In the genomic region with DNA sequence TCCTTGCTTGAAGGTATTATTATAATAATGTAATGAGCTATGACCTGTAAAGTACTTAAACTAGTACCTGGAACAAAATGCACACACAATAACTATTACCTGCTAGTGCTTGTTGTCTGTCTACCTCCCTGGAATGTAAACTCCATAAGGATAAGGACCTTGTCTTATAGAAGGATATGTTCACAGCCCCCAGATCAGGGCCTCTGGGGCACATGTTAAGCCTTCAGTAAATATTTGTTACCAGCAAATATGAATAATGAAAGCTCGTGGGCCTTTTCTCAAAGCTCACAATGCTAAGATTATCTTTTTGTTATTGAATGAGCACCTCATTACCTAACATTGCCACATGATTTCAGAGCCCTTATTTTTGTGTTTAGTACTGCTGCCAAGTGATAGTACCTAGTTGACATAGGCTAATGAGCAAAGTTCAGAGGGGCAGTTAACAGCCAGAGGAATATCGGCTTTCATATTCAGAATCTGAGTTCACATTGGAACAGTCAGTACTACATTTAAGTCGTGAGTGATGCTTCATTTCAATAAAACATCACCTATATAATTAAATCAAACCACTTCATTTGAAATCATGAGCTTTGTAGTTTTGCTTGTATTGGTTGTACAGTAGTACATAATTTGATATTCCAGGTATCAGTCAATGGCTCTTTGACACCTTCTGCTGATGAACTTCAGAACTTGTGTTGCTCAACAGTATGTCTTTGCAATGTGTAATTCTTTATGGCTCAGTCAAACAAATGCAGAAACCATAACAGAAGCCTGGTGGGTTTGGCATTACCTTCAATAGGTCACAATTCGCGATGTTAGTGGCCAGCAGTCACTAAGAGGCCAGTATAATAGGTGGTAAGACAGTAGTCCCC, we compare ENCODE assay signal across 1 cellular context.
TF ChIP-seq lines count a peak whose summit lies in the region.

No MANE protein-coding gene starts in this region.

TF ChIP-seq in HepG2, 621 proteins besides CTCF, POLR2A, EP300 and RAD21 (continued from another document and continues in another):
- TF ChIP-seq, protein P1, sequence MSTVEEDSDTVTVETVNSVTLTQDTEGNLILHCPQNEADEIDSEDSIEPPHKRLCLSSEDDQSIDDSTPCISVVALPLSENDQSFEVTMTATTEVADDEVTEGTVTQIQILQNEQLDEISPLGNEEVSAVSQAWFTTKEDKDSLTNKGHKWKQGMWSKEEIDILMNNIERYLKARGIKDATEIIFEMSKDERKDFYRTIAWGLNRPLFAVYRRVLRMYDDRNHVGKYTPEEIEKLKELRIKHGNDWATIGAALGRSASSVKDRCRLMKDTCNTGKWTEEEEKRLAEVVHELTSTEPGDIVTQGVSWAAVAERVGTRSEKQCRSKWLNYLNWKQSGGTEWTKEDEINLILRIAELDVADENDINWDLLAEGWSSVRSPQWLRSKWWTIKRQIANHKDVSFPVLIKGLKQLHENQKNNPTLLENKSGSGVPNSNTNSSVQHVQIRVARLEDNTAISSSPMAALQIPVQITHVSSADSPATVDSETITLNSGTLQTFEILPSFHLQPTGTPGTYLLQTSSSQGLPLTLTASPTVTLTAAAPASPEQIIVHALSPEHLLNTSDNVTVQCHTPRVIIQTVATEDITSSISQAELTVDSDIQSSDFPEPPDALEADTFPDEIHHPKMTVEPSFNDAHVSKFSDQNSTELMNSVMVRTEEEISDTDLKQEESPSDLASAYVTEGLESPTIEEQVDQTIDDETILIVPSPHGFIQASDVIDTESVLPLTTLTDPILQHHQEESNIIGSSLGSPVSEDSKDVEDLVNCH (CRISPR knock-in tag; IDR thresholded peaks at IDR 0.05): no peak
- TF ChIP-seq ZNF431 (CRISPR knock-in tag; IDR thresholded peaks at IDR 0.05; ENCODE audit: borderline replicate concordance, low read depth): no peak
- TF ChIP-seq, protein P2, sequence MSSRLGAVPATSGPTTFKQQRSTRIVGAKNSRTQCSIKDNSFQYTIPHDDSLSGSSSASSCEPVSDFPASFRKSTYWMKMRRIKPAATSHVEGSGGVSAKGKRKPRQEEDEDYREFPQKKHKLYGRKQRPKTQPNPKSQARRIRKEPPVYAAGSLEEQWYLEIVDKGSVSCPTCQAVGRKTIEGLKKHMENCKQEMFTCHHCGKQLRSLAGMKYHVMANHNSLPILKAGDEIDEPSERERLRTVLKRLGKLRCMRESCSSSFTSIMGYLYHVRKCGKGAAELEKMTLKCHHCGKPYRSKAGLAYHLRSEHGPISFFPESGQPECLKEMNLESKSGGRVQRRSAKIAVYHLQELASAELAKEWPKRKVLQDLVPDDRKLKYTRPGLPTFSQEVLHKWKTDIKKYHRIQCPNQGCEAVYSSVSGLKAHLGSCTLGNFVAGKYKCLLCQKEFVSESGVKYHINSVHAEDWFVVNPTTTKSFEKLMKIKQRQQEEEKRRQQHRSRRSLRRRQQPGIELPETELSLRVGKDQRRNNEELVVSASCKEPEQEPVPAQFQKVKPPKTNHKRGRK (CRISPR knock-in tag; IDR thresholded peaks at IDR 0.05): no peak
- no peak for TF ChIP-seq NFE2L1 (CRISPR knock-in tag; IDR thresholded peaks at IDR 0.05; ENCODE audit: borderline replicate concordance)
- TF ChIP-seq ZSCAN9 (CRISPR knock-in tag; IDR thresholded peaks at IDR 0.05; ENCODE audit: borderline replicate concordance): peak; percentile 99
- peak; percentile 83; the same call in 1 of the 2 replicates for TF ChIP-seq PPARG (CRISPR knock-in tag; conservative IDR thresholded peaks at IDR 0.05)
- TF ChIP-seq HOXA3 (CRISPR knock-in tag; IDR thresholded peaks at IDR 0.05): no peak; the same call in 1 of the 2 replicates
- TF ChIP-seq SATB2 (CRISPR knock-in tag; IDR thresholded peaks at IDR 0.05): no peak
- TF ChIP-seq ZNF83 (CRISPR knock-in tag; IDR thresholded peaks at IDR 0.05; ENCODE audit: borderline replicate concordance): no peak
- no peak for TF ChIP-seq ZNF879 (CRISPR knock-in tag; IDR thresholded peaks at IDR 0.05)
- TF ChIP-seq KDM1A (CRISPR knock-in tag; IDR thresholded peaks at IDR 0.05): peak; percentile 28; the same call in 1 of the 2 replicates
- no peak for TF ChIP-seq ZNF333 (CRISPR knock-in tag; IDR thresholded peaks at IDR 0.05; ENCODE audit: borderline replicate concordance)
- no peak for TF ChIP-seq ZNF468 (CRISPR knock-in tag; IDR thresholded peaks at IDR 0.05)
- TF ChIP-seq, protein P3, sequence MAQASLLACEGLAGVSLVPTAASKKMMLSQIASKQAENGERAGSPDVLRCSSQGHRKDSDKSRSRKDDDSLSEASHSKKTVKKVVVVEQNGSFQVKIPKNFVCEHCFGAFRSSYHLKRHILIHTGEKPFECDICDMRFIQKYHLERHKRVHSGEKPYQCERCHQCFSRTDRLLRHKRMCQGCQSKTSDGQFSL (CRISPR knock-in tag; IDR thresholded peaks at IDR 0.05): no peak
- TF ChIP-seq, protein P4, sequence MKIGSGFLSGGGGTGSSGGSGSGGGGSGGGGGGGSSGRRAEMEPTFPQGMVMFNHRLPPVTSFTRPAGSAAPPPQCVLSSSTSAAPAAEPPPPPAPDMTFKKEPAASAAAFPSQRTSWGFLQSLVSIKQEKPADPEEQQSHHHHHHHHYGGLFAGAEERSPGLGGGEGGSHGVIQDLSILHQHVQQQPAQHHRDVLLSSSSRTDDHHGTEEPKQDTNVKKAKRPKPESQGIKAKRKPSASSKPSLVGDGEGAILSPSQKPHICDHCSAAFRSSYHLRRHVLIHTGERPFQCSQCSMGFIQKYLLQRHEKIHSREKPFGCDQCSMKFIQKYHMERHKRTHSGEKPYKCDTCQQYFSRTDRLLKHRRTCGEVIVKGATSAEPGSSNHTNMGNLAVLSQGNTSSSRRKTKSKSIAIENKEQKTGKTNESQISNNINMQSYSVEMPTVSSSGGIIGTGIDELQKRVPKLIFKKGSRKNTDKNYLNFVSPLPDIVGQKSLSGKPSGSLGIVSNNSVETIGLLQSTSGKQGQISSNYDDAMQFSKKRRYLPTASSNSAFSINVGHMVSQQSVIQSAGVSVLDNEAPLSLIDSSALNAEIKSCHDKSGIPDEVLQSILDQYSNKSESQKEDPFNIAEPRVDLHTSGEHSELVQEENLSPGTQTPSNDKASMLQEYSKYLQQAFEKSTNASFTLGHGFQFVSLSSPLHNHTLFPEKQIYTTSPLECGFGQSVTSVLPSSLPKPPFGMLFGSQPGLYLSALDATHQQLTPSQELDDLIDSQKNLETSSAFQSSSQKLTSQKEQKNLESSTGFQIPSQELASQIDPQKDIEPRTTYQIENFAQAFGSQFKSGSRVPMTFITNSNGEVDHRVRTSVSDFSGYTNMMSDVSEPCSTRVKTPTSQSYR (CRISPR knock-in tag; IDR thresholded peaks at IDR 0.05; ENCODE audit: borderline replicate concordance): peak; percentile 75
- no peak for TF ChIP-seq HNRNPL (IDR thresholded peaks at IDR 0.05; ENCODE audit: low read depth, low read length)
- TF ChIP-seq PHF8 (CRISPR knock-in tag; IDR thresholded peaks at IDR 0.05): no peak
- TF ChIP-seq HNF4G (IDR thresholded peaks at IDR 0.05; ENCODE audit: borderline replicate concordance, low read depth, low read length): peak; percentile 86
- TF ChIP-seq HNF4G (CRISPR knock-in tag; IDR thresholded peaks at IDR 0.05; ENCODE audit: borderline replicate concordance, low read depth): 0 out of 2 replicates have a peak, but pooled peaks have one; percentile 41
- TF ChIP-seq ZNF205 (CRISPR knock-in tag; IDR thresholded peaks at IDR 0.05): 0 out of 2 replicates have a peak, but pooled peaks have one; percentile 19
- no peak for TF ChIP-seq ZKSCAN1 (IDR thresholded peaks at IDR 0.05; ENCODE audit: low read length)
- TF ChIP-seq RFXANK (CRISPR knock-in tag; IDR thresholded peaks at IDR 0.05): peak; percentile 12; the same call in 1 of the 2 replicates
- TF ChIP-seq ZNF607 (CRISPR knock-in tag; IDR thresholded peaks at IDR 0.05; ENCODE audit: borderline replicate concordance): no peak
- TF ChIP-seq ZNF790 (CRISPR knock-in tag; IDR thresholded peaks at IDR 0.05; ENCODE audit: borderline replicate concordance): no peak; the same call in 1 of the 2 replicates
- TF ChIP-seq, protein P5, sequence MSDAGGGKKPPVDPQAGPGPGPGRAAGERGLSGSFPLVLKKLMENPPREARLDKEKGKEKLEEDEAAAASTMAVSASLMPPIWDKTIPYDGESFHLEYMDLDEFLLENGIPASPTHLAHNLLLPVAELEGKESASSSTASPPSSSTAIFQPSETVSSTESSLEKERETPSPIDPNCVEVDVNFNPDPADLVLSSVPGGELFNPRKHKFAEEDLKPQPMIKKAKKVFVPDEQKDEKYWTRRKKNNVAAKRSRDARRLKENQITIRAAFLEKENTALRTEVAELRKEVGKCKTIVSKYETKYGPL (CRISPR knock-in tag; IDR thresholded peaks at IDR 0.05): no peak
- no peak for TF ChIP-seq SOX6 (IDR thresholded peaks at IDR 0.05)
- peak; percentile 100 for TF ChIP-seq SOX6 (CRISPR knock-in tag; IDR thresholded peaks at IDR 0.05)
- peak; percentile 69; the same call in 1 of the 2 replicates for TF ChIP-seq ZNF816 (CRISPR knock-in tag; IDR thresholded peaks at IDR 0.05; ENCODE audit: borderline replicate concordance)
- TF ChIP-seq SMAD9 (CRISPR knock-in tag; IDR thresholded peaks at IDR 0.05): no peak
- 0 out of 2 replicates have a peak, but pooled peaks have one; percentile 39 for TF ChIP-seq MEIS2 (CRISPR knock-in tag; IDR thresholded peaks at IDR 0.05)
- TF ChIP-seq ZNF670 (CRISPR knock-in tag; IDR thresholded peaks at IDR 0.05; ENCODE audit: borderline replicate concordance): 0 out of 2 replicates have a peak, but pooled peaks have one; percentile 31
- peak; percentile 11; the same call in 1 of the 2 replicates for TF ChIP-seq ZNF33B (CRISPR knock-in tag; IDR thresholded peaks at IDR 0.05)
- TF ChIP-seq, protein P6, sequence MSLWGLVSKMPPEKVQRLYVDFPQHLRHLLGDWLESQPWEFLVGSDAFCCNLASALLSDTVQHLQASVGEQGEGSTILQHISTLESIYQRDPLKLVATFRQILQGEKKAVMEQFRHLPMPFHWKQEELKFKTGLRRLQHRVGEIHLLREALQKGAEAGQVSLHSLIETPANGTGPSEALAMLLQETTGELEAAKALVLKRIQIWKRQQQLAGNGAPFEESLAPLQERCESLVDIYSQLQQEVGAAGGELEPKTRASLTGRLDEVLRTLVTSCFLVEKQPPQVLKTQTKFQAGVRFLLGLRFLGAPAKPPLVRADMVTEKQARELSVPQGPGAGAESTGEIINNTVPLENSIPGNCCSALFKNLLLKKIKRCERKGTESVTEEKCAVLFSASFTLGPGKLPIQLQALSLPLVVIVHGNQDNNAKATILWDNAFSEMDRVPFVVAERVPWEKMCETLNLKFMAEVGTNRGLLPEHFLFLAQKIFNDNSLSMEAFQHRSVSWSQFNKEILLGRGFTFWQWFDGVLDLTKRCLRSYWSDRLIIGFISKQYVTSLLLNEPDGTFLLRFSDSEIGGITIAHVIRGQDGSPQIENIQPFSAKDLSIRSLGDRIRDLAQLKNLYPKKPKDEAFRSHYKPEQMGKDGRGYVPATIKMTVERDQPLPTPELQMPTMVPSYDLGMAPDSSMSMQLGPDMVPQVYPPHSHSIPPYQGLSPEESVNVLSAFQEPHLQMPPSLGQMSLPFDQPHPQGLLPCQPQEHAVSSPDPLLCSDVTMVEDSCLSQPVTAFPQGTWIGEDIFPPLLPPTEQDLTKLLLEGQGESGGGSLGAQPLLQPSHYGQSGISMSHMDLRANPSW (CRISPR knock-in tag; IDR thresholded peaks at IDR 0.05; ENCODE audit: borderline replicate concordance): no peak
- TF ChIP-seq ZBTB21 (CRISPR knock-in tag; IDR thresholded peaks at IDR 0.05): no peak
- TF ChIP-seq, protein P7, sequence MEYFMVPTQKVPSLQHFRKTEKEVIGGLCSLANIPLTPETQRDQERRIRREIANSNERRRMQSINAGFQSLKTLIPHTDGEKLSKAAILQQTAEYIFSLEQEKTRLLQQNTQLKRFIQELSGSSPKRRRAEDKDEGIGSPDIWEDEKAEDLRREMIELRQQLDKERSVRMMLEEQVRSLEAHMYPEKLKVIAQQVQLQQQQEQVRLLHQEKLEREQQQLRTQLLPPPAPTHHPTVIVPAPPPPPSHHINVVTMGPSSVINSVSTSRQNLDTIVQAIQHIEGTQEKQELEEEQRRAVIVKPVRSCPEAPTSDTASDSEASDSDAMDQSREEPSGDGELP (IDR thresholded peaks at IDR 0.05; ENCODE audit: borderline replicate concordance, low read depth): peak; percentile 75
- TF ChIP-seq ZSCAN25 (CRISPR knock-in tag; IDR thresholded peaks at IDR 0.05): no peak
- TF ChIP-seq, protein P8, sequence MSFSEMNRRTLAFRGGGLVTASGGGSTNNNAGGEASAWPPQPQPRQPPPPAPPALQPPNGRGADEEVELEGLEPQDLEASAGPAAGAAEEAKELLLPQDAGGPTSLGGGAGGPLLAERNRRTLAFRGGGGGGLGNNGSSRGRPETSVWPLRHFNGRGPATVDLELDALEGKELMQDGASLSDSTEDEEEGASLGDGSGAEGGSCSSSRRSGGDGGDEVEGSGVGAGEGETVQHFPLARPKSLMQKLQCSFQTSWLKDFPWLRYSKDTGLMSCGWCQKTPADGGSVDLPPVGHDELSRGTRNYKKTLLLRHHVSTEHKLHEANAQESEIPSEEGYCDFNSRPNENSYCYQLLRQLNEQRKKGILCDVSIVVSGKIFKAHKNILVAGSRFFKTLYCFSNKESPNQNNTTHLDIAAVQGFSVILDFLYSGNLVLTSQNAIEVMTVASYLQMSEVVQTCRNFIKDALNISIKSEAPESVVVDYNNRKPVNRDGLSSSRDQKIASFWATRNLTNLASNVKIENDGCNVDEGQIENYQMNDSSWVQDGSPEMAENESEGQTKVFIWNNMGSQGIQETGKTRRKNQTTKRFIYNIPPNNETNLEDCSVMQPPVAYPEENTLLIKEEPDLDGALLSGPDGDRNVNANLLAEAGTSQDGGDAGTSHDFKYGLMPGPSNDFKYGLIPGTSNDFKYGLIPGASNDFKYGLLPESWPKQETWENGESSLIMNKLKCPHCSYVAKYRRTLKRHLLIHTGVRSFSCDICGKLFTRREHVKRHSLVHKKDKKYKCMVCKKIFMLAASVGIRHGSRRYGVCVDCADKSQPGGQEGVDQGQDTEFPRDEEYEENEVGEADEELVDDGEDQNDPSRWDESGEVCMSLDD (CRISPR knock-in tag; IDR thresholded peaks at IDR 0.05; ENCODE audit: borderline replicate concordance): peak; percentile 21; the same call in 1 of the 2 replicates
- TF ChIP-seq HES4 (CRISPR knock-in tag; IDR thresholded peaks at IDR 0.05; ENCODE audit: borderline replicate concordance): no peak
- TF ChIP-seq ZNF121 (CRISPR knock-in tag; IDR thresholded peaks at IDR 0.05): peak; percentile 27; the same call in 1 of the 2 replicates
- TF ChIP-seq, protein P9, sequence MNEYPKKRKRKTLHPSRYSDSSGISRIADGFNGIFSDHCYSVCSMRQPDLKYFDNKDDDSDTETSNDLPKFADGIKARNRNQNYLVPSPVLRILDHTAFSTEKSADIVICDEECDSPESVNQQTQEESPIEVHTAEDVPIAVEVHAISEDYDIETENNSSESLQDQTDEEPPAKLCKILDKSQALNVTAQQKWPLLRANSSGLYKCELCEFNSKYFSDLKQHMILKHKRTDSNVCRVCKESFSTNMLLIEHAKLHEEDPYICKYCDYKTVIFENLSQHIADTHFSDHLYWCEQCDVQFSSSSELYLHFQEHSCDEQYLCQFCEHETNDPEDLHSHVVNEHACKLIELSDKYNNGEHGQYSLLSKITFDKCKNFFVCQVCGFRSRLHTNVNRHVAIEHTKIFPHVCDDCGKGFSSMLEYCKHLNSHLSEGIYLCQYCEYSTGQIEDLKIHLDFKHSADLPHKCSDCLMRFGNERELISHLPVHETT (CRISPR knock-in tag; conservative IDR thresholded peaks at IDR 0.05): no peak
- TF ChIP-seq, protein P10, sequence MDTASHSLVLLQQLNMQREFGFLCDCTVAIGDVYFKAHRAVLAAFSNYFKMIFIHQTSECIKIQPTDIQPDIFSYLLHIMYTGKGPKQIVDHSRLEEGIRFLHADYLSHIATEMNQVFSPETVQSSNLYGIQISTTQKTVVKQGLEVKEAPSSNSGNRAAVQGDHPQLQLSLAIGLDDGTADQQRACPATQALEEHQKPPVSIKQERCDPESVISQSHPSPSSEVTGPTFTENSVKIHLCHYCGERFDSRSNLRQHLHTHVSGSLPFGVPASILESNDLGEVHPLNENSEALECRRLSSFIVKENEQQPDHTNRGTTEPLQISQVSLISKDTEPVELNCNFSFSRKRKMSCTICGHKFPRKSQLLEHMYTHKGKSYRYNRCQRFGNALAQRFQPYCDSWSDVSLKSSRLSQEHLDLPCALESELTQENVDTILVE (CRISPR knock-in tag; IDR thresholded peaks at IDR 0.05): peak; percentile 71; the same call in 1 of the 2 replicates
